22 cellular contexts compared by ENCODE assay signal in the genomic region with DNA sequence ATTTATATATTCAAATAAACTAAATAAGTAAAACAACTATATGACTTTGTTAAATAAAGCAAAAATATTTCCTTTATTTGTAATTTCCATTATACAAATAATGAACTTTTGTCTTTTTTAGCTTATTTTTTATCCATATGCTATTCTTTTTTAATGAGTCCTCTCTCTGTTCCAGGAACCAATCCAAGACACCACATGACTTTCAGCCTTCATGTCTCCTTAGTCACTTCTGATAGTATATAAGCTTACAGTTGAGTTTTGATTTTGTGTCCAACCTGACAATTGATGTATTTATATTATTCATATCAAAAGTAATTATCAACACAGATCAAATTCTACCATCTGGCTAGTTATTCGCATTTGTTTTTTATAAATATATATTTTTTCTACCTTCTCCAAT.
"Had no signal": no experiment of that assay in that cellular context is flagged by ENCODE, and none has a peak within 500 bp of the region (broad histone marks: within the 10 kb centered on the region; RNA-seq: fewer than 3 reads in every experiment).

No MANE protein-coding gene starts in this region.

- H3K79me2 ChIP-seq: hepatocyte had no signal

- H3K36me3 ChIP-seq: left lung, lower lobe of right lung, neural progenitor cell, ovary, suprapubic skin, thyroid gland had no signal

- DNase-seq: dermis blood vessel endothelial cell; foreskin keratinocyte; head of caudate nucleus; islet precursor cell; left lung; lower lobe of right lung; mesenchymal stem cell; midbrain; nucleus accumbens; ovary; right cardiac atrium; stimulated activated CD4-positive, alpha-beta T cell treated with anti-CD3 and anti-CD28 coated beads, Interleukin-4, amount 100 ng/mL, for 1 hour; stimulated activated CD8-positive, alpha-beta memory T cell treated with anti-CD3 and anti-CD28 coated beads, Interleukin-4, amount 100 ng/mL, for 48 hours; stimulated activated naive CD8-positive, alpha-beta T cell treated with anti-CD3 and anti-CD28 coated beads, Interleukin-15, Interleukin-2, amounts not matched to agents 100 U/mL and 50 U/mL, for 24 hours; thyroid gland had no signal

- ATAC-seq: foreskin keratinocyte; left lung; lower lobe of right lung; natural killer cell treated with Interleukin-12 subunit alpha and Interleukin-12 subunit beta and Interleukin-15 and Interleukin-18, amount 100 ng/mL, for 72 hours; right cardiac atrium; stimulated activated effector memory CD8-positive, alpha-beta T cell treated with anti-CD3 and anti-CD28 coated beads, Interleukin-12 subunit alpha, Interleukin-12 subunit beta, amount 100 ng/mL, for 72 hours; stimulated activated naive CD8-positive, alpha-beta T cell treated with anti-CD3 and anti-CD28 coated beads, Interleukin-15, Interleukin-2, amounts not matched to agents 100 U/mL and 50 U/mL, for 24 hours had no signal

- H3K27ac ChIP-seq: foreskin keratinocyte, hepatocyte, left lung, lower lobe of right lung, neural progenitor cell, ovary, suprapubic skin, thyroid gland had no signal

- H3K4me3 ChIP-seq: hepatocyte, left lung, lower lobe of right lung, neural progenitor cell, ovary, suprapubic skin, thyroid gland had no signal

- H3K9ac ChIP-seq: neural progenitor cell had no signal

- H3K4me2 ChIP-seq: hepatocyte, neural progenitor cell had no signal

- H3K4me1 ChIP-seq: left lung, lower lobe of right lung, neural progenitor cell, suprapubic skin had no signal

- FAIRE-seq: endothelial cell of umbilical vein, urothelium cell line had no signal

- H2AFZ ChIP-seq: hepatocyte, neural progenitor cell had no signal

- H3K27me3 ChIP-seq: foreskin keratinocyte, hepatocyte, left lung, neural progenitor cell, ovary, suprapubic skin, thyroid gland had no signal

- H3K9me3 ChIP-seq: lower lobe of right lung, ovary, thyroid gland had no signal
